ENCODE assay signal across 14 cellular contexts in the genomic region with DNA sequence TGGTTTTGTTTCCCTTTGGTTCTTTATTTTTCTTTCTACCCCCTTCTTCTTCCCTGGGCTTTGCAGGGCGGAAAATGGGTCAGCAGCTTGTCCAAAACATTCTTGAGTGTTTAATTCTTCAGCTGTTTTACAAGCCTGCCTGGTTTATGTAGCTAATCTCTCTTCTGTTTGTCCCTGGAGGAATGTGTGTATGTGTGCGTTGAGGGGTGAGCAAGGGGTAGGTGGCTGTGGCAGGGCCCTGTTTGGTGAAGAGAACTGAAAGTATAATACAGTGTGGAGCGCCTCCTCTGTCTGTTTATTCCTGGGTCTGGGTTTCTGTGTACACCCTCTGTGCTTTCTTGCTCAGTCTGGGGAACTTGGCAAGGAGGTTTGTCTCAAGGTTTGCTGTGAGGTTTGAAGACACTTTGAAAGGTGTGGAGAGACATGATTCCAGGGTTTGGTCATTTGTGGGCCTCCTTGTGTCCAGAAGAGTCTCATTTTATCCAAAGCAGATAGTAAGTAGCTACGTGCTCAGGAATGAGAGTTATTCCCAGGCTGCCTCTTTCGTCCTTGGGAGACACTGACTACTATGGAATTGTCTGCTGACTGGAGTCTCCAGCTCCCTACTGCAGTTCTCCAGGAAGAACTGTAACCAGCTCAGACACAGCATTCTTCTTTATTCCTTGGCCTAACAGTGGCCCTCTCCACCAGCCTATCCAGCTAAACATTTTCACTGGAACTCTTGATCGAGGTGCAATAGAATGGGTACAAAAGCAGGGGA.
A peak's percentile ranks its signal among the peaks of the same experiment; 100 is the strongest.
DNase-seq lines count a peak whose midpoint lies in the region; ATAC-seq and TF ChIP-seq lines count a peak whose summit lies in the region.
"Had no signal": no experiment of that assay in that cellular context is flagged by ENCODE, and none has a peak within 500 bp of the region (broad histone marks: within the 10 kb centered on the region; RNA-seq: fewer than 3 reads in every experiment).

No MANE protein-coding gene starts in this region.

- 0 out of 2 replicates have a peak, but pooled peaks cover 3% of the 10 kb centered on the region for H3K4me1 ChIP-seq in HEK293 (ENCODE audit: control insufficient read depth, insufficient read depth, low read length)
- no peaks in the 10 kb centered on the region for H3K4me1 ChIP-seq in skeletal muscle tissue (ENCODE audit: control insufficient read depth in 3 of 3, insufficient read depth in 3 of 3, low read length in 3 of 3)

- no peak overlapping the region for H3K9ac ChIP-seq in skeletal muscle tissue (ENCODE audit: low read depth in 1 of 3, low read length in 3 of 3)

- H3K4me3 ChIP-seq in HEK293 (ENCODE audit: low read depth, low read length), result no peak overlapping the region
- H3K4me3 ChIP-seq in cardiac fibroblast (replicated peaks in 1 of 2; ENCODE audit: low read depth in 2 of 2, low read length in 2 of 2), result no peak overlapping the region
- H3K4me3 ChIP-seq in skeletal muscle tissue (ENCODE audit: low read length in 3 of 3), result no peak overlapping the region
- H3K4me3 ChIP-seq: thoracic aorta had no signal

- no peak for TF ChIP-seq CTCF in HEK293 (tag by site-specific recombination; IDR thresholded peaks at IDR 0.05)
- TF ChIP-seq CTCF in cardiac fibroblast (IDR thresholded peaks at IDR 0.05; ENCODE audit: low read depth, low read length), result peak; percentile 3

- H3K36me3 ChIP-seq in HEK293 (ENCODE audit: control insufficient read depth in 2 of 2, insufficient read depth in 1 of 2, low read length in 2 of 2) (no peaks in the 10 kb centered on the region), skeletal muscle tissue (ENCODE audit: control insufficient read depth in 3 of 3, insufficient read depth in 3 of 3, low read length in 3 of 3) (no peaks in the 10 kb centered on the region)
- H3K36me3 ChIP-seq: thoracic aorta, WERI-Rb-1 had no signal

- H3K9me3 ChIP-seq in HEK293 (ENCODE audit: control insufficient read depth, insufficient read depth, low read depth, low read length) (no peaks in the 10 kb centered on the region), skeletal muscle tissue (ENCODE audit: control insufficient read depth in 3 of 3, low read length in 3 of 3) (no peaks in the 10 kb centered on the region)
- H3K9me3 ChIP-seq: thoracic aorta had no signal

- H3K27ac ChIP-seq in HEK293 (ENCODE audit: extremely low read depth, low read depth, low read length) (no peak overlapping the region), skeletal muscle tissue (ENCODE audit: low read depth, low read length) (peak overlapping the region; percentile 21)
- H3K27ac ChIP-seq: WERI-Rb-1 had no signal

- CTCF ChIA-PET in HEK293 (lab: Yijun Ruan, JAX), result interaction anchor here (0.5 to 2.6 kb wide), 7 partner anchors 12 to 204 kb away, joined by 3 to 9 read pairs (median 4); no protein-coding TSS in a partner anchor

- ATAC-seq in GM21447 (IDR thresholded peaks at IDR 0.05; ENCODE audit: unreplicated experiment) (no peak), HG02678 (IDR thresholded peaks at IDR 0.05; ENCODE audit: unreplicated experiment) (no peak)

- POLR2A ChIA-PET in HEK293 (lab: Yijun Ruan, JAX), result no interaction called here

- peak in 1 of 2 donors; percentile 29 for DNase-seq in cardiac fibroblast (ENCODE audit: low read depth in 2 of 2)
- DNase-seq in iris pigment epithelial cell (ENCODE audit: low read depth), result peak; percentile 52
- no peak for DNase-seq in activated naive CD4-positive, alpha-beta T cell treated with Interleukin-2 at 50 U/mL for 16 hours
- no peak for DNase-seq in NCI-H748 treated with DMSO at 0.1 percent for 48 hours (lab: John Stamatoyannopoulos, UW)
- DNase-seq: activated CD8-positive, alpha-beta memory T cell treated with anti-CD3 and anti-CD28 coated beads for 24 hours; activated effector memory CD4-positive, alpha-beta T cell treated with Interleukin-2 at 50 U/mL for 16 hours; NCI-H446 treated with DMSO at 0.1 percent for 48 hours; SW 1271; WERI-Rb-1 had no signal

- H3K27me3 ChIP-seq in skeletal muscle tissue (ENCODE audit: control insufficient read depth in 3 of 3, insufficient read depth in 3 of 3, low read length in 3 of 3), result no peaks in the 10 kb centered on the region

TF ChIP-seq in HEK293, 187 proteins besides CTCF, POLR2A, EP300 and RAD21:
- TF ChIP-seq ZNF423 (tag by site-specific recombination; IDR thresholded peaks at IDR 0.05), result peak; percentile 39; the same call in 1 of the 2 replicates
- TF ChIP-seq, protein P1, sequence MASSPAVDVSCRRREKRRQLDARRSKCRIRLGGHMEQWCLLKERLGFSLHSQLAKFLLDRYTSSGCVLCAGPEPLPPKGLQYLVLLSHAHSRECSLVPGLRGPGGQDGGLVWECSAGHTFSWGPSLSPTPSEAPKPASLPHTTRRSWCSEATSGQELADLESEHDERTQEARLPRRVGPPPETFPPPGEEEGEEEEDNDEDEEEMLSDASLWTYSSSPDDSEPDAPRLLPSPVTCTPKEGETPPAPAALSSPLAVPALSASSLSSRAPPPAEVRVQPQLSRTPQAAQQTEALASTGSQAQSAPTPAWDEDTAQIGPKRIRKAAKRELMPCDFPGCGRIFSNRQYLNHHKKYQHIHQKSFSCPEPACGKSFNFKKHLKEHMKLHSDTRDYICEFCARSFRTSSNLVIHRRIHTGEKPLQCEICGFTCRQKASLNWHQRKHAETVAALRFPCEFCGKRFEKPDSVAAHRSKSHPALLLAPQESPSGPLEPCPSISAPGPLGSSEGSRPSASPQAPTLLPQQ (tag by site-specific recombination; IDR thresholded peaks at IDR 0.05), result no peak
